Comparison of ENCODE assay signal across 1 cellular context in genomic region chr2:176531608-176532007, GRCh38.
TF ChIP-seq lines count a peak whose summit lies in the region.

No MANE protein-coding gene starts in this region.

TF ChIP-seq in HEK293, 187 proteins besides CTCF, POLR2A, EP300 and RAD21 (continued from another document and continues in another):
- TF ChIP-seq ZNF280D (tag by site-specific recombination; IDR thresholded peaks at IDR 0.05) (no peak), ZNF391 (tag by site-specific recombination; IDR thresholded peaks at IDR 0.05; ENCODE audit: borderline replicate concordance, low read depth) (no peak), ZNF514 (tag by site-specific recombination; IDR thresholded peaks at IDR 0.05) (no peak), OVOL3 (tag by site-specific recombination; IDR thresholded peaks at IDR 0.05) (no peak), ZNF518A (tag by site-specific recombination; conservative IDR thresholded peaks at IDR 0.05; ENCODE audit: low read depth) (no peak), ZSCAN4 (tag by site-specific recombination; IDR thresholded peaks at IDR 0.05) (no peak), ZNF776 (tag by site-specific recombination; IDR thresholded peaks at IDR 0.05; ENCODE audit: borderline replicate concordance) (no peak), ZNF16 (tag by site-specific recombination; IDR thresholded peaks at IDR 0.05; ENCODE audit: low read depth) (no peak), BCL11A (tag by site-specific recombination; IDR thresholded peaks at IDR 0.05; ENCODE audit: low read depth) (no peak), ZNF341 (tag by site-specific recombination; IDR thresholded peaks at IDR 0.05; ENCODE audit: low read depth) (no peak), KLF10 (tag by site-specific recombination; IDR thresholded peaks at IDR 0.05) (no peak), ZNF747 (tag by site-specific recombination; IDR thresholded peaks at IDR 0.05) (no peak), ZNF596 (tag by site-specific recombination; IDR thresholded peaks at IDR 0.05) (no peak), ZNF354C (tag by site-specific recombination; IDR thresholded peaks at IDR 0.05; ENCODE audit: borderline replicate concordance, low read depth) (no peak), ZNF266 (tag by site-specific recombination; IDR thresholded peaks at IDR 0.05; ENCODE audit: low read depth) (no peak), ZNF558 (tag by site-specific recombination; IDR thresholded peaks at IDR 0.05) (no peak), ZNF416 (tag by site-specific recombination; IDR thresholded peaks at IDR 0.05) (no peak), SCRT2 (tag by site-specific recombination; IDR thresholded peaks at IDR 0.05) (no peak), ZBTB7A (tag by site-specific recombination; IDR thresholded peaks at IDR 0.05; ENCODE audit: low read depth) (no peak), ZNF544 (tag by site-specific recombination; IDR thresholded peaks at IDR 0.05) (no peak), ZBTB48 (tag by site-specific recombination; IDR thresholded peaks at IDR 0.05) (no peak), ZNF488 (tag by site-specific recombination; IDR thresholded peaks at IDR 0.05) (0 out of 2 replicates have a peak, but pooled peaks have one; percentile 67), ZNF169 (tag by site-specific recombination; IDR thresholded peaks at IDR 0.05) (no peak), PRDM10 (tag by site-specific recombination; IDR thresholded peaks at IDR 0.05) (no peak), ZFP37 (tag by site-specific recombination; IDR thresholded peaks at IDR 0.05) (no peak), ZNF10 (tag by site-specific recombination; IDR thresholded peaks at IDR 0.05) (no peak), ZNF302 (tag by site-specific recombination; IDR thresholded peaks at IDR 0.05; ENCODE audit: low read depth) (no peak), ZNF24 (tag by site-specific recombination; IDR thresholded peaks at IDR 0.05) (0 out of 2 replicates have a peak, but pooled peaks have one; percentile 57), ZSCAN23 (tag by site-specific recombination; IDR thresholded peaks at IDR 0.05) (no peak), ZNF350 (tag by site-specific recombination; IDR thresholded peaks at IDR 0.05) (no peak), ZNF530 (tag by site-specific recombination; IDR thresholded peaks at IDR 0.05; ENCODE audit: low read depth) (no peak), ZNF513 (tag by site-specific recombination; IDR thresholded peaks at IDR 0.05) (no peak), ZNF76 (tag by site-specific recombination; IDR thresholded peaks at IDR 0.05; ENCODE audit: borderline replicate concordance, low read depth) (no peak), ZNF843 (tag by site-specific recombination; IDR thresholded peaks at IDR 0.05) (peak; percentile 78), ZNF239 (tag by site-specific recombination; IDR thresholded peaks at IDR 0.05) (no peak), ZNF155 (tag by site-specific recombination; IDR thresholded peaks at IDR 0.05) (no peak), ZBTB8A (tag by site-specific recombination; IDR thresholded peaks at IDR 0.05) (no peak), ZNF133 (tag by site-specific recombination; IDR thresholded peaks at IDR 0.05) (no peak), EGR2 (tag by site-specific recombination; IDR thresholded peaks at IDR 0.05; ENCODE audit: low read depth) (no peak), ZNF791 (tag by site-specific recombination; IDR thresholded peaks at IDR 0.05) (no peak), KLF1 (tag by site-specific recombination; IDR thresholded peaks at IDR 0.05) (no peak), ZBTB1 (tag by site-specific recombination; IDR thresholded peaks at IDR 0.05) (no peak), SP2 (tag by site-specific recombination; IDR thresholded peaks at IDR 0.05) (no peak), ZNF623 (tag by site-specific recombination; IDR thresholded peaks at IDR 0.05) (no peak), ZNF521 (tag by site-specific recombination; IDR thresholded peaks at IDR 0.05) (no peak), ZNF610 (tag by site-specific recombination; IDR thresholded peaks at IDR 0.05; ENCODE audit: borderline replicate concordance) (no peak), YY1 (tag by site-specific recombination; IDR thresholded peaks at IDR 0.05) (no peak), ZNF248 (tag by site-specific recombination; IDR thresholded peaks at IDR 0.05) (no peak), ZNF510 (tag by site-specific recombination; IDR thresholded peaks at IDR 0.05; ENCODE audit: insufficient replicate concordance) (no peak), SP7 (tag by site-specific recombination; IDR thresholded peaks at IDR 0.05) (no peak), PATZ1 (tag by site-specific recombination; IDR thresholded peaks at IDR 0.05) (no peak), ZNF548 (tag by site-specific recombination; IDR thresholded peaks at IDR 0.05) (no peak)
